10 cellular contexts compared by ENCODE assay signal in genomic region chr18:60372598-60372997, GRCh38. TPM values are rescaled to one million over a fixed set of nuclear protein-coding genes. Genes with fewer than 3 reads are reported as not detected.
DNase-seq lines count a peak whose midpoint lies in the region; ATAC-seq, FAIRE-seq and TF ChIP-seq lines count a peak whose summit lies in the region.
"Had no signal": no experiment of that assay in that cellular context is flagged by ENCODE, and none has a peak within 500 bp of the region (broad histone marks: within the 10 kb centered on the region; RNA-seq: fewer than 3 reads in every experiment).

Gene MC4R (minus strand): TSS chr18:60372775. CDS start chr18:60372349, 426 bp downstream.

- H3K27ac ChIP-seq in GM23248 (0 out of 2 replicates have a peak within 1 kb of the TSS, but pooled peaks have one; percentile 14), H1 (ENCODE audit: low read depth, low read length) (no peak within 1 kb of the TSS)
- H3K27ac ChIP-seq: KMS-11 had no signal

- H4K91ac ChIP-seq in H1 (replicated peaks; ENCODE audit: insufficient read length, low read length): no peak within 1 kb of the TSS

- no peak within 1 kb of the TSS for H3K18ac ChIP-seq in H1 (ENCODE audit: extremely low read depth, low read length)

- H3K4ac ChIP-seq in H1 (replicated peaks; ENCODE audit: insufficient read length, low read depth, low read length): no peak within 1 kb of the TSS

- no peaks in the 10 kb centered on the region for H3K79me1 ChIP-seq in H1 (ENCODE audit: low read depth, low read length)

- no peaks in the 10 kb centered on the region for H3K23me2 ChIP-seq in H1 (ENCODE audit: low read depth, low read length)

- H3F3A ChIP-seq in GM23248 (ENCODE audit: insufficient read depth): peaks cover 19% of the 10 kb centered on the region

- H3K4me2 ChIP-seq in GM23248 (ENCODE audit: unreplicated experiment): peak within 1 kb of the TSS; percentile 91
- H3K4me2 ChIP-seq in H1 (ENCODE audit: insufficient read depth in 1 of 2, low read depth in 2 of 2, low read length in 2 of 2): no peak within 1 kb of the TSS
- H3K4me2 ChIP-seq: KMS-11 had no signal

- H3K36me3 ChIP-seq in GM23248 (ENCODE audit: low read depth): no peaks in the 10 kb centered on the region
- H3K36me3 ChIP-seq in H1 (ENCODE audit: control insufficient read depth in 2 of 4, insufficient read depth in 4 of 4, low read length in 3 of 4): no peaks in the 10 kb centered on the region

- H3K9ac ChIP-seq in GM23248 (peak within 1 kb of the TSS; percentile 61), H1 (replicated peaks in 1 of 4; ENCODE audit: extremely low read depth in 1 of 4, low read depth in 3 of 4, low read length in 3 of 4) (no peak within 1 kb of the TSS)
- H3K9ac ChIP-seq: KMS-11 had no signal

- peak; percentile 42 for FAIRE-seq in H1 (lab: Jason Lieb, UNC)
- FAIRE-seq: islet of Langerhans had no signal

- H2BK12ac ChIP-seq in H1 (ENCODE audit: low read depth, low read length): no peak within 1 kb of the TSS

- no peak within 1 kb of the TSS for H3K14ac ChIP-seq in H1 (ENCODE audit: insufficient read length)

- peak; percentile 84 for DNase-seq in GM23248
- peak; percentile 6 for DNase-seq in NCI-H345 treated with DMSO at 0.1 percent for 48 hours (lab: John Stamatoyannopoulos, UW; ENCODE audit: unreplicated experiment)
- no peak for DNase-seq in H1 (ENCODE audit: low read depth in 1 of 2, low spot score in 2 of 2)
- DNase-seq in neural crest cell (ENCODE audit: low read depth, low spot score): peak; percentile 22
- DNase-seq in activated T-helper 1 cell treated with anti-CD3 and anti-CD28 coated beads, Interleukin-12 subunit alpha, Interleukin-12 subunit beta, Interleukin-2, Interleukin-4 antibody, amounts not matched to agents 30 ng/mL and 10 ng/mL and 1 ng/mL, durations not matched to agents 14 hours and 24 hours and 36 hours (ENCODE audit: low spot score): no peak

- H2BK5ac ChIP-seq in H1 (ENCODE audit: low read depth, low read length): no peak within 1 kb of the TSS

- in situ Hi-C loops in GM23248 (cut with MboI): no loop called here

- no peak within 1 kb of the TSS for H2AK5ac ChIP-seq in H1 (ENCODE audit: low read depth, low read length)

- H2BK15ac ChIP-seq in H1 (ENCODE audit: low read length): no peak within 1 kb of the TSS

- no peak within 1 kb of the TSS for H2BK20ac ChIP-seq in H1 (ENCODE audit: low read length)

- H4K5ac ChIP-seq in H1 (ENCODE audit: insufficient read length, low read depth, low read length): no peak within 1 kb of the TSS

- H3K4me3 Mint-ChIP-seq in neural crest cell: peak within 1 kb of the TSS; percentile 77
- no peak within 1 kb of the TSS for H3K4me3 Mint-ChIP-seq in stimulated activated memory B cell treated with anti-CD40 and anti-IgM and Interleukin-4, amounts not matched to agents 10 μg/mL and 1 μg/mL and 100 μg/mL, for 72 hours
- H3K4me3 Mint-ChIP-seq in activated T-helper 1 cell treated with anti-CD3 and anti-CD28 coated beads, Interleukin-12 subunit alpha, Interleukin-12 subunit beta, Interleukin-2, Interleukin-4 antibody, amounts not matched to agents 30 ng/mL and 10 ng/mL and 1 ng/mL, durations not matched to agents 14 hours and 24 hours and 36 hours: no peak within 1 kb of the TSS

- no peaks in the 10 kb centered on the region for H3K9me3 Mint-ChIP-seq in neural crest cell
- H3K9me3 Mint-ChIP-seq in stimulated activated memory B cell treated with anti-CD40 and anti-IgM and Interleukin-4, amounts not matched to agents 10 μg/mL and 1 μg/mL and 100 μg/mL, for 72 hours: no peaks in the 10 kb centered on the region
- H3K9me3 Mint-ChIP-seq in activated T-helper 1 cell treated with anti-CD3 and anti-CD28 coated beads, Interleukin-12 subunit alpha, Interleukin-12 subunit beta, Interleukin-2, Interleukin-4 antibody, amounts not matched to agents 30 ng/mL and 10 ng/mL and 1 ng/mL, durations not matched to agents 14 hours and 24 hours and 36 hours: no peaks in the 10 kb centered on the region

- H3K27me3 ChIP-seq in GM23248 (replicated peaks; ENCODE audit: insufficient read depth): no peaks in the 10 kb centered on the region
- no peaks in the 10 kb centered on the region for H3K27me3 ChIP-seq in H1 (replicated peaks in 1 of 4; ENCODE audit: control insufficient read depth in 3 of 4, extremely low read depth in 1 of 4, insufficient read depth in 3 of 4, low read length in 3 of 4)

- 1 to 2% methylated on average over 9 of the region's 9 CpGs for WGBS in GM23248 (ENCODE audit: low coverage in 1 of 2, low lambda C conversion rate in 2 of 2, missing lambda C conversion rate in 2 of 2), 2 experiments
- 61% methylated on average over 9 of the region's 9 CpGs; no CpG with 5 or more reads in 1 of the 2 experiments for WGBS in H1 (ENCODE audit: extremely low coverage in 1 of 2, insufficient coverage in 1 of 2, insufficient read length in 1 of 2, insufficient replicate concordance in 2 of 2, low coverage in 1 of 2, low lambda C conversion rate in 2 of 2, missing lambda C conversion rate in 1 of 2), 2 experiments

- peak within 1 kb of the TSS; percentile 74 for H3K4me3 ChIP-seq in GM23248
- H3K4me3 ChIP-seq in H1 (ENCODE audit: extremely low read depth in 1 of 4, insufficient read depth in 2 of 4, low read depth in 3 of 4, low read length in 4 of 4): no peak within 1 kb of the TSS

- peaks cover 2% of the 10 kb centered on the region for H3K27me3 Mint-ChIP-seq in neural crest cell (ENCODE audit: low read depth)
- H3K27me3 Mint-ChIP-seq in stimulated activated memory B cell treated with anti-CD40 and anti-IgM and Interleukin-4, amounts not matched to agents 10 μg/mL and 1 μg/mL and 100 μg/mL, for 72 hours: no peaks in the 10 kb centered on the region
- H3K27me3 Mint-ChIP-seq in activated T-helper 1 cell treated with anti-CD3 and anti-CD28 coated beads, Interleukin-12 subunit alpha, Interleukin-12 subunit beta, Interleukin-2, Interleukin-4 antibody, amounts not matched to agents 30 ng/mL and 10 ng/mL and 1 ng/mL, durations not matched to agents 14 hours and 24 hours and 36 hours (ENCODE audit: insufficient read depth): no peaks in the 10 kb centered on the region

- H3K9me3 ChIP-seq in GM23248 (ENCODE audit: low read depth) (no peaks in the 10 kb centered on the region), H1 (ENCODE audit: insufficient read depth in 2 of 2, low read depth in 1 of 2, low read length in 1 of 2) (0 out of 4 replicates have a peak, but pooled peaks cover 0 to 3% of the 10 kb centered on the region in 2 experiments)

- no peak within 1 kb of the TSS for H4K8ac ChIP-seq in H1 (ENCODE audit: extremely low read depth, insufficient read depth, low read length)

- ATAC-seq in stimulated activated memory B cell treated with anti-CD40 and anti-IgM and Interleukin-4, amounts not matched to agents 10 μg/mL and 1 μg/mL and 100 μg/mL, for 72 hours: no peak
- ATAC-seq in HG02870 (IDR thresholded peaks at IDR 0.05; ENCODE audit: unreplicated experiment) (no peak), HG03045 (IDR thresholded peaks at IDR 0.05; ENCODE audit: unreplicated experiment) (no peak)

- H3K4me1 Mint-ChIP-seq in neural crest cell: peaks cover 17% of the 10 kb centered on the region
- peaks cover 6% of the 10 kb centered on the region for H3K4me1 Mint-ChIP-seq in stimulated activated memory B cell treated with anti-CD40 and anti-IgM and Interleukin-4, amounts not matched to agents 10 μg/mL and 1 μg/mL and 100 μg/mL, for 72 hours
- H3K4me1 Mint-ChIP-seq in activated T-helper 1 cell treated with anti-CD3 and anti-CD28 coated beads, Interleukin-12 subunit alpha, Interleukin-12 subunit beta, Interleukin-2, Interleukin-4 antibody, amounts not matched to agents 30 ng/mL and 10 ng/mL and 1 ng/mL, durations not matched to agents 14 hours and 24 hours and 36 hours (ENCODE audit: low read depth): no peaks in the 10 kb centered on the region

- TF ChIP-seq RAD21 in H1 (IDR thresholded peaks at IDR 0.05 in 1 of 2, conservative IDR thresholded peaks at IDR 0.05 in 1 of 2; ENCODE audit: low read depth in 2 of 2, low read length in 2 of 2): no peak

- H2BK120ac ChIP-seq in H1 (replicated peaks; ENCODE audit: low read depth, low read length): no peak within 1 kb of the TSS

- intact Hi-C loops in activated T-helper 1 cell treated with anti-CD3 and anti-CD28 coated beads, Interleukin-12 subunit alpha, Interleukin-12 subunit beta, Interleukin-2, Interleukin-4 antibody, amounts not matched to agents 30 ng/mL and 10 ng/mL and 1 ng/mL, durations not matched to agents 14 hours and 24 hours and 36 hours (cut with micrococcal nuclease): no loop called here

- H3K9me2 ChIP-seq in GM23248 (ENCODE audit: insufficient read depth): no peaks in the 10 kb centered on the region

- H2AFZ ChIP-seq in GM23248 (peak within 1 kb of the TSS; percentile 93), H1 (ENCODE audit: low read length) (peak within 1 kb of the TSS; percentile 71)

- CTCF ChIA-PET in H1 (lab: Charles Lee; ENCODE audit: partially characterized antibody): interaction anchor here (1.1 to 1.5 kb wide), 2 partner anchors 377 to 385 kb away, joined by 3 to 4 read pairs; no protein-coding TSS in a partner anchor

- no peak for TF ChIP-seq POLR2A in H1 (IDR thresholded peaks at IDR 0.05; ENCODE audit: control extremely low read depth in 1 of 2, low read depth in 2 of 2, low read length in 2 of 2)

- H3K36me3 Mint-ChIP-seq in neural crest cell (ENCODE audit: low read depth): no peaks in the 10 kb centered on the region
- H3K36me3 Mint-ChIP-seq in stimulated activated memory B cell treated with anti-CD40 and anti-IgM and Interleukin-4, amounts not matched to agents 10 μg/mL and 1 μg/mL and 100 μg/mL, for 72 hours: no peaks in the 10 kb centered on the region
- no peaks in the 10 kb centered on the region for H3K36me3 Mint-ChIP-seq in activated T-helper 1 cell treated with anti-CD3 and anti-CD28 coated beads, Interleukin-12 subunit alpha, Interleukin-12 subunit beta, Interleukin-2, Interleukin-4 antibody, amounts not matched to agents 30 ng/mL and 10 ng/mL and 1 ng/mL, durations not matched to agents 14 hours and 24 hours and 36 hours (ENCODE audit: low read depth)

- H3K4me1 ChIP-seq in GM23248 (ENCODE audit: insufficient read depth): peaks cover 12% of the 10 kb centered on the region
- H3K4me1 ChIP-seq in H1 (replicated peaks in 1 of 4; ENCODE audit: control insufficient read depth in 3 of 4, insufficient read depth in 4 of 4, low read length in 3 of 4): peaks cover 0 to 6% (median 2%) of the 10 kb centered on the region in 4 experiments; a peak in 2 of 7 replicates

- POLR2A ChIA-PET in H1 (lab: Charles Lee; ENCODE audit: partially characterized antibody): no interaction called here

- no peaks in the 10 kb centered on the region for H3K79me2 ChIP-seq in GM23248 (ENCODE audit: insufficient read depth)
- H3K79me2 ChIP-seq in H1 (ENCODE audit: control insufficient read depth in 1 of 2, insufficient read depth in 2 of 2, low read length in 2 of 2): no peaks in the 10 kb centered on the region

- no peak within 1 kb of the TSS for H3K56ac ChIP-seq in H1 (replicated peaks; ENCODE audit: insufficient read length, low read depth, low read length)

- no peak for TF ChIP-seq EP300 in H1 (IDR thresholded peaks at IDR 0.05; ENCODE audit: borderline replicate concordance in 1 of 2, low read depth in 2 of 2, low read length in 2 of 2)

- no peak within 1 kb of the TSS for H3K23ac ChIP-seq in H1 (ENCODE audit: insufficient read length)

- no peak within 1 kb of the TSS for H3K27ac Mint-ChIP-seq in neural crest cell (ENCODE audit: unreplicated experiment)
- no peak within 1 kb of the TSS for H3K27ac Mint-ChIP-seq in stimulated activated memory B cell treated with anti-CD40 and anti-IgM and Interleukin-4, amounts not matched to agents 10 μg/mL and 1 μg/mL and 100 μg/mL, for 72 hours
- H3K27ac Mint-ChIP-seq in activated T-helper 1 cell treated with anti-CD3 and anti-CD28 coated beads, Interleukin-12 subunit alpha, Interleukin-12 subunit beta, Interleukin-2, Interleukin-4 antibody, amounts not matched to agents 30 ng/mL and 10 ng/mL and 1 ng/mL, durations not matched to agents 14 hours and 24 hours and 36 hours: no peak within 1 kb of the TSS

- TF ChIP-seq CTCF in H1 (IDR thresholded peaks at IDR 0.05; ENCODE audit: control extremely low read depth in 1 of 3, insufficient read depth in 1 of 3, low read depth in 1 of 3, low read length in 3 of 3): no peak
- no peak for TF ChIP-seq CTCF in neural crest cell (conservative IDR thresholded peaks at IDR 0.05)

- H4K20me1 ChIP-seq in GM23248 (ENCODE audit: insufficient read depth): no peaks in the 10 kb centered on the region
- no peaks in the 10 kb centered on the region for H4K20me1 ChIP-seq in H1 (replicated peaks in 1 of 2; ENCODE audit: control insufficient read depth in 1 of 2, insufficient read depth in 2 of 2, low read length in 2 of 2)

RNA-seq across cellular contexts. Expression of gene MC4R, which starts in this region (rescaled TPM):
- total RNA-seq in GM23248 (2014; rRNA removed; shearing (Covaris generic)): 0.32 TPM in 1 of 2 replicates, not detected in the other
- polyA plus RNA-seq in GM23248 (2016; fragmentation: Nextera tagmentation; extraction: Ambion mirVana) (0.14 and 0.33 TPM in 2 replicates), H1 (2011; rRNA removed) (0.11 TPM in 1 of 2 replicates, not detected in the other)
- total RNA-seq in H1 (2021; fragmentation: NEBNext Ultra II Directional; extraction: Animal tissue kit (Norgen Biotek cat#: 25700)): not detected in 2 replicates
- not detected for polyA plus RNA-seq in H1 (2011; cell fraction: cytosol; rRNA removed)
- not detected for polyA plus RNA-seq in H1 (2011; cell fraction: nucleus; rRNA removed)
- polyA plus RNA-seq in H1 (2012, experiment 1 of 2): 0.19 TPM in 1 of 4 replicates, not detected in the others
- not detected for polyA plus RNA-seq in H1 (2012, experiment 2 of 2)
- 0.16 TPM for polyA plus RNA-seq in H1 (2013, experiment 1 of 2)
- 0.13 TPM for polyA plus RNA-seq in H1 (2013, experiment 2 of 2)
- polyA minus RNA-seq in H1 (2011; rRNA and poly(A)+ RNA removed): 0.13 TPM in 1 of 2 replicates, not detected in the other
- polyA minus RNA-seq in H1 (2011; cell fraction: cytosol; rRNA and poly(A)+ RNA removed): not detected
- polyA minus RNA-seq in H1 (2011; cell fraction: nucleus; rRNA and poly(A)+ RNA removed): not detected
- 0.19 TPM in 1 of 2 replicates, not detected in the other for total RNA-seq in neural crest cell
- total RNA-seq in activated T-helper 1 cell treated with anti-CD3 and anti-CD28 coated beads, Interleukin-12 subunit alpha, Interleukin-12 subunit beta, Interleukin-2, Interleukin-4 antibody, amounts not matched to agents 30 ng/mL and 10 ng/mL and 1 ng/mL, durations not matched to agents 14 hours and 24 hours and 36 hours: not detected in 2 replicates

Comparison
In these comparisons a context has a peak if more than half of its experiments do, and no peak if none do; other contexts are left out.
1. Peak in DNase-seq, H3K4me3 ChIP-seq, H3K27ac ChIP-seq, H3K9ac ChIP-seq and H3K4me2 ChIP-seq in GM23248; RNA of the gene not detected or under 1 TPM.
2. Peak in DNase-seq in neural crest cell; RNA of the gene not detected or under 1 TPM.